Comparison of ENCODE assay signal across 18 cellular contexts in genomic region chr2:144279165-144279564, GRCh38.
"Had no signal": no experiment of that assay in that cellular context is flagged by ENCODE, and none has a peak within 500 bp of the region (broad histone marks: within the 10 kb centered on the region; RNA-seq: fewer than 3 reads in every experiment).

No MANE protein-coding gene starts in this region.

- H3K4me1 ChIP-seq: right atrium auricular region, sigmoid colon, tibial artery, upper lobe of right lung, vagina had no signal

- ATAC-seq: heart left ventricle; left colon; left ventricle myocardium superior; naive thymus-derived CD4-positive, alpha-beta T cell; upper lobe of right lung had no signal

- H3K27ac ChIP-seq: heart left ventricle, ovary, right atrium auricular region, sigmoid colon, skin epidermis, tibial artery, upper lobe of right lung, vagina had no signal

- H3K27ac Mint-ChIP-seq: endodermal cell; naive thymus-derived CD4-positive, alpha-beta T cell; stimulated activated naive CD8-positive, alpha-beta T cell treated with anti-CD3 and anti-CD28 coated beads, Interleukin-15, Interleukin-2, amounts not matched to agents 100 ng/mL and 50 ng/mL, for 24 hours had no signal

- H3K9me3 Mint-ChIP-seq: endodermal cell; naive thymus-derived CD4-positive, alpha-beta T cell; stimulated activated naive CD8-positive, alpha-beta T cell treated with anti-CD3 and anti-CD28 coated beads, Interleukin-15, Interleukin-2, amounts not matched to agents 100 ng/mL and 50 ng/mL, for 24 hours had no signal

- H3K27me3 Mint-ChIP-seq: naive thymus-derived CD4-positive, alpha-beta T cell; stimulated activated naive CD8-positive, alpha-beta T cell treated with anti-CD3 and anti-CD28 coated beads, Interleukin-15, Interleukin-2, amounts not matched to agents 100 ng/mL and 50 ng/mL, for 24 hours had no signal

- H3K9me3 ChIP-seq: heart left ventricle, ovary, right atrium auricular region, sigmoid colon, tibial artery, upper lobe of right lung, vagina had no signal

- H3K4me3 ChIP-seq: heart left ventricle, lung, ovary, right atrium auricular region, sigmoid colon, skin epidermis, tibial artery, upper lobe of right lung, vagina had no signal

- H3K36me3 ChIP-seq: heart left ventricle, ovary, right atrium auricular region, sigmoid colon, tibial artery, upper lobe of right lung, vagina had no signal

- DNase-seq: dermis blood vessel endothelial cell; endodermal cell; heart left ventricle; hippocampal formation; left colon; left ventricle myocardium superior; naive thymus-derived CD4-positive, alpha-beta T cell; nucleus accumbens; ovary; sigmoid colon; tibial artery; upper lobe of right lung had no signal

- H3K27me3 ChIP-seq: heart left ventricle, ovary, right atrium auricular region, sigmoid colon, tibial artery, upper lobe of right lung, vagina had no signal

- H3K4me3 Mint-ChIP-seq: endodermal cell; naive thymus-derived CD4-positive, alpha-beta T cell; neural crest cell; stimulated activated naive CD8-positive, alpha-beta T cell treated with anti-CD3 and anti-CD28 coated beads, Interleukin-15, Interleukin-2, amounts not matched to agents 100 ng/mL and 50 ng/mL, for 24 hours had no signal
